ENCODE assay signal across 38 cellular contexts in genomic region chr11:105135873-105136272, GRCh38. TPM values are rescaled to one million over a fixed set of nuclear protein-coding genes. Genes with fewer than 3 reads are reported as not detected.
"Had no signal": no experiment of that assay in that cellular context is flagged by ENCODE, and none has a peak within 500 bp of the region (broad histone marks: within the 10 kb centered on the region; RNA-seq: fewer than 3 reads in every experiment).

No MANE protein-coding gene starts in this region.

- H3K36me3 Mint-ChIP-seq: activated CD4-positive, alpha-beta memory T cell treated with anti-CD3 and anti-CD28 coated beads for 36 hours; activated CD8-positive, alpha-beta memory T cell treated with anti-CD3 and anti-CD28 coated beads, Interleukin-2, amount 10 ng/mL, durations not matched to agents 7 days and 5 days; activated naive CD4-positive, alpha-beta T cell treated with anti-CD3 and anti-CD28 coated beads, Interleukin-2, amount 50 U/mL, for 24 hours had no signal

- H3K36me3 ChIP-seq: adrenal gland, brain microvascular endothelial cell, esophagus muscularis mucosa, gastrocnemius medialis, heart right ventricle had no signal

- H3K4me1 ChIP-seq: adrenal gland, esophagus muscularis mucosa, gastrocnemius medialis had no signal

- H3K9me3 Mint-ChIP-seq: activated T-helper 2 cell treated with anti-CD3 and anti-CD28 coated beads, Interferon-gamma antibody, Interleukin-2, Interleukin-4, amounts not matched to agents 10 μg/mL and 5 μg/mL and 100 μg/mL, durations not matched to agents 14 hours and 24 hours and 36 hours; effector memory CD8-positive, alpha-beta T cell; T-helper 2 cell treated with Interferon-gamma antibody and Interleukin-4, amounts not matched to agents 5 μg/mL and 100 μg/mL, for 36 hours had no signal

- H3K27ac Mint-ChIP-seq: activated CD4-positive, alpha-beta memory T cell treated with anti-CD3 and anti-CD28 coated beads for 36 hours; activated CD4-positive, alpha-beta T cell treated with anti-CD3 and anti-CD28 coated beads for 36 hours; activated CD4-positive, alpha-beta T cell treated with anti-CD3 and anti-CD28 coated beads, Interleukin-2, amount 10 ng/mL, durations not matched to agents 24 days and 14 days; activated CD8-positive, alpha-beta memory T cell treated with anti-CD3 and anti-CD28 coated beads, Interleukin-2, amount 10 ng/mL, durations not matched to agents 7 days and 5 days; activated CD8-positive, alpha-beta T cell treated with anti-CD3 and anti-CD28 coated beads, Interleukin-2, amount 10 ng/mL, durations not matched to agents 7 days and 5 days; activated naive CD4-positive, alpha-beta T cell treated with anti-CD3 and anti-CD28 coated beads for 36 hours; activated naive CD8-positive, alpha-beta T cell treated with anti-CD3 and anti-CD28 coated beads for 36 hours; activated naive CD8-positive, alpha-beta T cell treated with anti-CD3 and anti-CD28 coated beads, Interleukin-2, amount 50 U/mL, for 24 hours; activated T-helper 1 cell treated with anti-CD3 and anti-CD28 coated beads, Interleukin-12 subunit alpha, Interleukin-12 subunit beta, Interleukin-2, Interleukin-4 antibody, amounts not matched to agents 30 ng/mL and 10 ng/mL and 1 ng/mL, durations not matched to agents 14 hours and 24 hours and 36 hours; activated T-helper 2 cell treated with anti-CD3 and anti-CD28 coated beads, Interferon-gamma antibody, Interleukin-2, Interleukin-4, amounts not matched to agents 10 μg/mL and 5 μg/mL and 100 μg/mL, durations not matched to agents 14 hours and 24 hours and 36 hours; effector memory CD8-positive, alpha-beta T cell; T-helper 17 cell; T-helper 2 cell treated with Interferon-gamma antibody and Interleukin-4, amounts not matched to agents 5 μg/mL and 100 μg/mL, for 36 hours had no signal

- H3K4me1 Mint-ChIP-seq: activated CD4-positive, alpha-beta T cell treated with anti-CD3 and anti-CD28 coated beads for 36 hours; activated CD4-positive, alpha-beta T cell treated with anti-CD3 and anti-CD28 coated beads, Interleukin-2, amount 10 ng/mL, durations not matched to agents 24 days and 14 days; activated CD8-positive, alpha-beta memory T cell treated with anti-CD3 and anti-CD28 coated beads, Interleukin-2, amount 10 ng/mL, durations not matched to agents 7 days and 5 days; activated naive CD4-positive, alpha-beta T cell treated with anti-CD3 and anti-CD28 coated beads, Interleukin-2, amount 50 U/mL, for 24 hours; activated naive CD8-positive, alpha-beta T cell treated with anti-CD3 and anti-CD28 coated beads for 36 hours; activated naive CD8-positive, alpha-beta T cell treated with anti-CD3 and anti-CD28 coated beads, Interleukin-2, amount 50 U/mL, for 24 hours; T-helper 17 cell had no signal

- H3K27me3 Mint-ChIP-seq: activated naive CD4-positive, alpha-beta T cell treated with anti-CD3 and anti-CD28 coated beads, Interleukin-2, amount 50 U/mL, for 24 hours; T-helper 17 cell had no signal

- H3K9me3 ChIP-seq: adrenal gland, gastrocnemius medialis had no signal

- H3K4me3 Mint-ChIP-seq: activated CD4-positive, alpha-beta memory T cell treated with anti-CD3 and anti-CD28 coated beads for 36 hours; activated CD4-positive, alpha-beta T cell treated with anti-CD3 and anti-CD28 coated beads for 36 hours; activated CD4-positive, alpha-beta T cell treated with anti-CD3 and anti-CD28 coated beads, Interleukin-2, amount 10 ng/mL, durations not matched to agents 24 days and 14 days; activated CD8-positive, alpha-beta memory T cell treated with anti-CD3 and anti-CD28 coated beads, Interleukin-2, amount 10 ng/mL, durations not matched to agents 7 days and 5 days; activated CD8-positive, alpha-beta T cell treated with anti-CD3 and anti-CD28 coated beads, Interleukin-2, amount 10 ng/mL, durations not matched to agents 7 days and 5 days; activated naive CD4-positive, alpha-beta T cell treated with anti-CD3 and anti-CD28 coated beads for 36 hours; activated naive CD4-positive, alpha-beta T cell treated with anti-CD3 and anti-CD28 coated beads, Interleukin-2, amount 50 U/mL, for 24 hours; activated naive CD8-positive, alpha-beta T cell treated with anti-CD3 and anti-CD28 coated beads for 36 hours; activated naive CD8-positive, alpha-beta T cell treated with anti-CD3 and anti-CD28 coated beads, Interleukin-2, amount 50 U/mL, for 24 hours; activated T-helper 1 cell treated with anti-CD3 and anti-CD28 coated beads, Interleukin-12 subunit alpha, Interleukin-12 subunit beta, Interleukin-2, Interleukin-4 antibody, amounts not matched to agents 30 ng/mL and 10 ng/mL and 1 ng/mL, durations not matched to agents 14 hours and 24 hours and 36 hours; effector memory CD8-positive, alpha-beta T cell; T-helper 17 cell; T-helper 2 cell treated with Interferon-gamma antibody and Interleukin-4, amounts not matched to agents 5 μg/mL and 100 μg/mL, for 36 hours had no signal

- H3K4me3 ChIP-seq: adrenal gland, esophagus muscularis mucosa, gastrocnemius medialis, heart right ventricle had no signal

- H3K27ac ChIP-seq: adrenal gland, brain microvascular endothelial cell, esophagus muscularis mucosa, foreskin keratinocyte, gastrocnemius medialis, heart right ventricle had no signal

- DNase-seq: activated CD4-positive, alpha-beta memory T cell treated with anti-CD3 and anti-CD28 coated beads for 36 hours; activated CD4-positive, alpha-beta T cell treated with anti-CD3 and anti-CD28 coated beads for 36 hours; activated CD4-positive, alpha-beta T cell treated with anti-CD3 and anti-CD28 coated beads, Interleukin-2, amount 10 ng/mL, durations not matched to agents 24 days and 14 days; activated CD4-positive, CD25-positive, alpha-beta regulatory T cell; activated CD4-positive, CD25-positive, alpha-beta regulatory T cell treated with anti-CD3 and anti-CD28 coated beads, Interleukin-2, amount 50 U/mL, for 72 hours; activated CD8-positive, alpha-beta memory T cell treated with anti-CD3 and anti-CD28 coated beads, Interleukin-2, amount 10 ng/mL, durations not matched to agents 7 days and 5 days; activated CD8-positive, alpha-beta memory T cell treated with anti-CD3 and anti-CD28 coated beads, Interleukin-2, amount 50 U/mL, for 4 hours; activated CD8-positive, alpha-beta T cell treated with anti-CD3 and anti-CD28 coated beads, Interleukin-2, amount 10 ng/mL, durations not matched to agents 7 days and 5 days; activated effector memory CD4-positive, alpha-beta T cell treated with anti-CD3 and anti-CD28 coated beads, Interleukin-2, amount 50 U/mL, for 16 hours; activated naive CD4-positive, alpha-beta T cell treated with anti-CD3 and anti-CD28 coated beads for 36 hours; activated naive CD8-positive, alpha-beta T cell treated with anti-CD3 and anti-CD28 coated beads for 36 hours; activated naive CD8-positive, alpha-beta T cell treated with anti-CD3 and anti-CD28 coated beads, Interleukin-2, amount 50 U/mL, for 24 hours; activated T-cell treated with anti-CD3 and anti-CD28 coated beads, Interleukin-2, amount 50 U/mL, for 1 hour; activated T-cell treated with anti-CD3 and anti-CD28 coated beads, Interleukin-2, amount 50 U/mL, for 48 hours; adrenal gland; amygdala; aorta; brain microvascular endothelial cell; caudate nucleus; cortex of kidney; dermis blood vessel endothelial cell; effector CD4-positive, alpha-beta T cell; effector memory CD8-positive, alpha-beta T cell; erythroblast; foreskin keratinocyte; gastrocnemius medialis; heart right ventricle; T-helper 1 cell; T-helper 17 cell; T1000 had no signal

- H3K27me3 ChIP-seq: adrenal gland, brain microvascular endothelial cell, esophagus muscularis mucosa, foreskin keratinocyte, gastrocnemius medialis, heart right ventricle had no signal

RNA-seq across cellular contexts. Expression of gene CARD18, which starts 3.7 kb away (rescaled TPM):
- total RNA-seq: activated CD4-positive, alpha-beta memory T cell treated with anti-CD3 and anti-CD28 coated beads for 36 hours; activated CD4-positive, alpha-beta T cell treated with anti-CD3 and anti-CD28 coated beads for 36 hours; activated CD4-positive, alpha-beta T cell treated with anti-CD3 and anti-CD28 coated beads, Interleukin-2, amount 10 ng/mL, durations not matched to agents 24 days and 14 days; activated CD8-positive, alpha-beta memory T cell treated with anti-CD3 and anti-CD28 coated beads for 36 hours; activated CD8-positive, alpha-beta memory T cell treated with anti-CD3 and anti-CD28 coated beads, Interleukin-2, amount 10 ng/mL, durations not matched to agents 7 days and 5 days; activated CD8-positive, alpha-beta T cell treated with anti-CD3 and anti-CD28 coated beads, Interleukin-2, amount 10 ng/mL, durations not matched to agents 7 days and 5 days; activated naive CD4-positive, alpha-beta T cell treated with anti-CD3 and anti-CD28 coated beads for 36 hours; activated naive CD8-positive, alpha-beta T cell treated with anti-CD3 and anti-CD28 coated beads for 36 hours; activated T-helper 1 cell treated with anti-CD3 and anti-CD28 coated beads, Interleukin-12 subunit alpha, Interleukin-12 subunit beta, Interleukin-2, Interleukin-4 antibody, amounts not matched to agents 30 ng/mL and 10 ng/mL and 1 ng/mL, durations not matched to agents 14 hours and 24 hours and 36 hours; activated T-helper 2 cell treated with anti-CD3 and anti-CD28 coated beads, Interferon-gamma antibody, Interleukin-2, Interleukin-4, amounts not matched to agents 10 μg/mL and 5 μg/mL and 100 μg/mL, durations not matched to agents 14 hours and 24 hours and 36 hours; adrenal gland; aorta; chondrocyte; dermis blood vessel endothelial cell; esophagus muscularis mucosa; gastrocnemius medialis; glomerular endothelial cell; T-helper 17 cell had no signal
